In genomic region chr6:46563924-46564323, GRCh38 we compare ENCODE assay signal across 8 cellular contexts.
"Had no signal": no experiment of that assay in that cellular context is flagged by ENCODE, and none has a peak within 500 bp of the region (broad histone marks: within the 10 kb centered on the region; RNA-seq: fewer than 3 reads in every experiment).

No MANE protein-coding gene starts in this region.

- DNase-seq: GDM1, GF-D8 had no signal

- FAIRE-seq: G401.6, GM12878, GM12891, GM12892, GM18507, GM19239 had no signal

- ATAC-seq: GM12878 had no signal
